Comparison of ENCODE assay signal across 12 cellular contexts in genomic region chr4:38948551-38948950, GRCh38.
DNase-seq lines count a peak whose midpoint lies in the region; ATAC-seq and TF ChIP-seq lines count a peak whose summit lies in the region.
"Had no signal": no experiment of that assay in that cellular context is flagged by ENCODE, and none has a peak within 500 bp of the region (broad histone marks: within the 10 kb centered on the region; RNA-seq: fewer than 3 reads in every experiment).

No MANE protein-coding gene starts in this region.

- peak overlapping the region; percentile 64 for H3K27ac ChIP-seq in muscle layer of duodenum (ENCODE audit: low read length)

- no peaks in the 10 kb centered on the region for H3K27me3 ChIP-seq in muscle layer of duodenum (ENCODE audit: low read depth, low read length)

- H3K9me3 ChIP-seq in muscle layer of duodenum (ENCODE audit: control insufficient read depth in 1 of 2, low read length in 2 of 2) = no peaks in the 10 kb centered on the region

- TF ChIP-seq CTCF in epithelial cell of esophagus (IDR thresholded peaks at IDR 0.05; ENCODE audit: insufficient read depth, low read depth, low read length, missing control alignments) = no peak

- H3K4me1 ChIP-seq in muscle layer of duodenum (ENCODE audit: control insufficient read depth in 1 of 2, insufficient read depth in 2 of 2, low read length in 2 of 2) = peaks cover 0 to 33% of the 10 kb centered on the region in 2 donors

- H3K36me3 ChIP-seq in muscle layer of duodenum (ENCODE audit: control insufficient read depth in 1 of 2, insufficient read depth in 2 of 2, low read length in 2 of 2) = peaks cover 0 to 8% of the 10 kb centered on the region in 2 donors

- ATAC-seq in GM21423 (IDR thresholded peaks at IDR 0.05; ENCODE audit: unreplicated experiment) = no peak
- ATAC-seq: GM23338 had no signal

- H3K4me3 ChIP-seq in epithelial cell of esophagus (ENCODE audit: low read length) (no peak overlapping the region), muscle layer of duodenum (ENCODE audit: low read depth in 1 of 2, low read length in 2 of 2) (no peak overlapping the region)
- H3K4me3 ChIP-seq: GM23338, skin epidermis had no signal

- DNase-seq in AG08395 (ENCODE audit: low spot score) (peak; percentile 80), NCI-H226 (peak; percentile 83), epithelial cell of esophagus (ENCODE audit: low read depth) (peak; percentile 86), KBM-7 (no peak), NCI-H2107 (lab: John Stamatoyannopoulos, UW) (no peak)
- no peak for DNase-seq in activated naive CD4-positive, alpha-beta T cell (lab: John Stamatoyannopoulos, UW)
- DNase-seq: DND-41, RPMI8226 had no signal

- in situ Hi-C loops in KBM-7 (cut with MboI; ENCODE audit: low pct_unique_long_range_greater_than_20kb, low sequenced_read_pairs) = no loop called here

Comparison
In these comparisons a context has a peak if more than half of its experiments do, and no peak if none do; other contexts are left out.
1. DNase-seq: peak in AG08395 (single experiment), NCI-H226 (single experiment) and epithelial cell of esophagus (single experiment); none in KBM-7 (single experiment), activated naive CD4-positive, alpha-beta T cell (0 of 4) and NCI-H2107 (single experiment).